14 cellular contexts compared by ENCODE assay signal in genomic region chr10:35217458-35217857, GRCh38.
DNase-seq lines count a peak whose midpoint lies in the region; ATAC-seq and TF ChIP-seq lines count a peak whose summit lies in the region.
"Had no signal": no experiment of that assay in that cellular context is flagged by ENCODE, and none has a peak within 500 bp of the region (broad histone marks: within the 10 kb centered on the region; RNA-seq: fewer than 3 reads in every experiment).

No MANE protein-coding gene starts in this region.

- intact Hi-C loops in activated CD8-positive, alpha-beta T cell treated with anti-CD3 and anti-CD28 coated beads for 36 hours (cut with micrococcal nuclease), result loop anchor here (10.0 kb wide), 1 partner anchor 223 kb away; no protein-coding TSS in a partner anchor

- CTCF ChIA-PET in activated CD8-positive, alpha-beta T cell treated with anti-CD3 and anti-CD28 coated beads, Interleukin-2, amount 10 ng/mL, durations not matched to agents 7 days and 5 days (lab: Charles Lee), result interaction anchor here (0.9 to 12.5 kb wide), 17 partner anchors 11 to 346 kb away, joined by 3 to 346 read pairs (median 5); partner anchors contain the start of genes CREM and CUL2
- CTCF ChIA-PET in activated CD8-positive, alpha-beta T cell treated with anti-CD3 and anti-CD28 coated beads for 36 hours (lab: Charles Lee), result interaction anchor here (1.0 to 10.8 kb wide), 13 partner anchors 9 to 562 kb away, joined by 3 to 255 read pairs (median 7); partner anchors contain the start of gene CREM

- H3K4me1 Mint-ChIP-seq in activated CD8-positive, alpha-beta T cell treated with anti-CD3 and anti-CD28 coated beads, Interleukin-2, amount 10 ng/mL, durations not matched to agents 7 days and 5 days (ENCODE audit: low read depth), result peaks cover 45% of the 10 kb centered on the region
- peaks cover 43% of the 10 kb centered on the region for H3K4me1 Mint-ChIP-seq in activated CD8-positive, alpha-beta T cell treated with anti-CD3 and anti-CD28 coated beads for 36 hours (ENCODE audit: low read depth)
- H3K4me1 Mint-ChIP-seq in effector memory CD8-positive, alpha-beta T cell (ENCODE audit: low read depth in 2 of 2), result peaks cover 7 to 14% of the 10 kb centered on the region in 2 donors

- ATAC-seq in activated CD8-positive, alpha-beta T cell treated with anti-CD3 and anti-CD28 coated beads, Interleukin-2, amount 10 ng/mL, durations not matched to agents 7 days and 5 days, result no peak
- ATAC-seq in activated CD8-positive, alpha-beta T cell treated with anti-CD3 and anti-CD28 coated beads for 36 hours, result no peak
- ATAC-seq in effector memory CD8-positive, alpha-beta T cell (replicated peaks), result no peak
- ATAC-seq in GM18505 (IDR thresholded peaks at IDR 0.05; ENCODE audit: unreplicated experiment), result no peak
- no peak for ATAC-seq in HG03460 (IDR thresholded peaks at IDR 0.05; ENCODE audit: unreplicated experiment)
- no peak for ATAC-seq in GM21723 (IDR thresholded peaks at IDR 0.05; ENCODE audit: unreplicated experiment)

- H3K27me3 Mint-ChIP-seq in activated CD8-positive, alpha-beta T cell treated with anti-CD3 and anti-CD28 coated beads, Interleukin-2, amount 10 ng/mL, durations not matched to agents 7 days and 5 days (ENCODE audit: low read depth), result no peaks in the 10 kb centered on the region
- peaks cover 4% of the 10 kb centered on the region for H3K27me3 Mint-ChIP-seq in activated CD8-positive, alpha-beta T cell treated with anti-CD3 and anti-CD28 coated beads for 36 hours
- H3K27me3 Mint-ChIP-seq in effector memory CD8-positive, alpha-beta T cell, result peaks cover 7 to 9% of the 10 kb centered on the region in 2 donors
- H3K27me3 Mint-ChIP-seq: brain, type B pancreatic cell had no signal

- H3K36me3 Mint-ChIP-seq in activated CD8-positive, alpha-beta T cell treated with anti-CD3 and anti-CD28 coated beads, Interleukin-2, amount 10 ng/mL, durations not matched to agents 7 days and 5 days (ENCODE audit: low read depth), result peaks cover 20% of the 10 kb centered on the region
- peaks cover 5% of the 10 kb centered on the region for H3K36me3 Mint-ChIP-seq in activated CD8-positive, alpha-beta T cell treated with anti-CD3 and anti-CD28 coated beads for 36 hours (ENCODE audit: low read depth)
- H3K36me3 Mint-ChIP-seq in effector memory CD8-positive, alpha-beta T cell (ENCODE audit: insufficient read depth), result peaks cover 11% of the 10 kb centered on the region
- H3K36me3 Mint-ChIP-seq: type B pancreatic cell had no signal

- H3K4me3 Mint-ChIP-seq in activated CD8-positive, alpha-beta T cell treated with anti-CD3 and anti-CD28 coated beads, Interleukin-2, amount 10 ng/mL, durations not matched to agents 7 days and 5 days, result no peak overlapping the region
- no peak overlapping the region for H3K4me3 Mint-ChIP-seq in activated CD8-positive, alpha-beta T cell treated with anti-CD3 and anti-CD28 coated beads for 36 hours
- no peak overlapping the region for H3K4me3 Mint-ChIP-seq in effector memory CD8-positive, alpha-beta T cell
- H3K4me3 Mint-ChIP-seq: type B pancreatic cell had no signal

- DNase-seq in activated CD8-positive, alpha-beta T cell treated with anti-CD3 and anti-CD28 coated beads, Interleukin-2, amount 10 ng/mL, durations not matched to agents 7 days and 5 days, result no peak
- DNase-seq in activated CD8-positive, alpha-beta T cell treated with anti-CD3 and anti-CD28 coated beads for 36 hours, result no peak
- DNase-seq in effector memory CD8-positive, alpha-beta T cell, result no peak
- peak; percentile 66 to 69 for DNase-seq in lung microvascular endothelial cell (ENCODE audit: low read depth in 2 of 2)
- DNase-seq in superior temporal gyrus (ENCODE audit: extremely low spot score), result peak; percentile 52
- DNase-seq: activated CD4-positive, alpha-beta T cell treated with anti-CD3 and anti-CD28 coated beads, Interleukin-2, amount 50 U/mL, for 4 hours; activated effector memory CD4-positive, alpha-beta T cell treated with anti-CD3 and anti-CD28 coated beads, Interleukin-2, amount 50 U/mL, for 16 hours; kidney; NCI-H345 had no signal

- TF ChIP-seq POLR2A in GM18505 (IDR thresholded peaks at IDR 0.05; ENCODE audit: borderline replicate concordance, extremely low read depth, insufficient read depth, insufficient read length), result no peak

- H3K9me3 Mint-ChIP-seq in activated CD8-positive, alpha-beta T cell treated with anti-CD3 and anti-CD28 coated beads, Interleukin-2, amount 10 ng/mL, durations not matched to agents 7 days and 5 days (ENCODE audit: insufficient read depth), result no peaks in the 10 kb centered on the region
- no peaks in the 10 kb centered on the region for H3K9me3 Mint-ChIP-seq in activated CD8-positive, alpha-beta T cell treated with anti-CD3 and anti-CD28 coated beads for 36 hours
- no peaks in the 10 kb centered on the region for H3K9me3 Mint-ChIP-seq in effector memory CD8-positive, alpha-beta T cell
- H3K9me3 Mint-ChIP-seq: brain, type B pancreatic cell had no signal

- POLR2A ChIA-PET in activated CD8-positive, alpha-beta T cell treated with anti-CD3 and anti-CD28 coated beads, Interleukin-2, amount 10 ng/mL, durations not matched to agents 7 days and 5 days (lab: Charles Lee), result interaction anchor here (0.9 to 6.6 kb wide), 5 partner anchors 10 to 97 kb away, joined by 5 to 76 read pairs (median 15); partner anchors contain the start of gene CREM
- POLR2A ChIA-PET in activated CD8-positive, alpha-beta T cell treated with anti-CD3 and anti-CD28 coated beads for 36 hours (lab: Charles Lee), result interaction anchor here (1.4 to 3.3 kb wide), 4 partner anchors 8 to 96 kb away, joined by 5 to 19 read pairs (median 8); partner anchors contain the start of gene CREM

- peak overlapping the region; percentile 72 for H3K27ac Mint-ChIP-seq in activated CD8-positive, alpha-beta T cell treated with anti-CD3 and anti-CD28 coated beads, Interleukin-2, amount 10 ng/mL, durations not matched to agents 7 days and 5 days
- no peak overlapping the region for H3K27ac Mint-ChIP-seq in activated CD8-positive, alpha-beta T cell treated with anti-CD3 and anti-CD28 coated beads for 36 hours
- H3K27ac Mint-ChIP-seq in effector memory CD8-positive, alpha-beta T cell, result peak overlapping the region; percentile 35 to 87

- TF ChIP-seq CTCF in activated CD8-positive, alpha-beta T cell treated with anti-CD3 and anti-CD28 coated beads for 36 hours (IDR thresholded peaks at IDR 0.05), result no peak

Comparison
In these comparisons a context has a peak if more than half of its experiments do, and no peak if none do; other contexts are left out.
1. DNase-seq: peak in lung microvascular endothelial cell (2 of 2) and superior temporal gyrus (single experiment); none in activated CD8-positive, alpha-beta T cell treated with anti-CD3 and anti-CD28 coated beads, Interleukin-2, amount 10 ng/mL, durations not matched to agents 7 days and 5 days (single experiment), activated CD8-positive, alpha-beta T cell treated with anti-CD3 and anti-CD28 coated beads for 36 hours (single experiment) and effector memory CD8-positive, alpha-beta T cell (0 of 3).